11 cellular contexts compared by ENCODE assay signal in genomic region chr7:106031271-106032029, GRCh38.
A peak's percentile ranks its signal among the peaks of the same experiment; 100 is the strongest.
DNase-seq lines count a peak whose midpoint lies in the region; FAIRE-seq and TF ChIP-seq lines count a peak whose summit lies in the region.
"Had no signal": no experiment of that assay in that cellular context is flagged by ENCODE, and none has a peak within 500 bp of the region (broad histone marks: within the 10 kb centered on the region; RNA-seq: fewer than 3 reads in every experiment).

No MANE protein-coding gene starts in this region.

- no peaks in the 10 kb centered on the region for H3K4me1 Mint-ChIP-seq in astrocyte (ENCODE audit: low read depth, unreplicated experiment)

- in situ Hi-C loops in G401 (cut with HindIII; ENCODE audit: low sequenced_read_pairs) = no loop called here

- no peak overlapping the region for H3K4me3 ChIP-seq in astrocyte (ENCODE audit: insufficient read depth, low read depth, low read length)
- peak overlapping the region; percentile 11 for H3K4me3 ChIP-seq in neural cell (ENCODE audit: low read length)

- H3K79me2 ChIP-seq in astrocyte (ENCODE audit: insufficient read depth, low read length) = no peaks in the 10 kb centered on the region
- no peaks in the 10 kb centered on the region for H3K79me2 ChIP-seq in neural cell (replicated peaks; ENCODE audit: insufficient read depth, low read length)

- H3K27me3 ChIP-seq in astrocyte (ENCODE audit: insufficient read depth, low read length) (peaks cover 64% of the 10 kb centered on the region), neural cell (ENCODE audit: insufficient read depth, low read depth, low read length) (no peaks in the 10 kb centered on the region)

- no peak for FAIRE-seq in astrocyte (lab: Jason Lieb, UNC)
- FAIRE-seq: colon had no signal

- H3K27ac Mint-ChIP-seq in astrocyte (ENCODE audit: unreplicated experiment) = peak overlapping the region; percentile 22
- H3K27ac Mint-ChIP-seq: T-helper 1 cell treated with Interleukin-12 subunit alpha and Interleukin-12 subunit beta and Interleukin-4 antibody, amounts not matched to agents 30 μg/mL and 1 μg/mL, for 36 hours had no signal

- H3K27me3 Mint-ChIP-seq in astrocyte (ENCODE audit: low read depth, unreplicated experiment) = peaks cover 22% of the 10 kb centered on the region

- TF ChIP-seq EP300 in neural cell (conservative IDR thresholded peaks at IDR 0.05; ENCODE audit: poor library complexity, severe bottlenecking) = no peak

- H3K9ac ChIP-seq in astrocyte (ENCODE audit: low read length) (no peak overlapping the region), neural cell (ENCODE audit: low read length) (no peak overlapping the region)

- TF ChIP-seq CTCF in astrocyte (IDR thresholded peaks at IDR 0.05; ENCODE audit: insufficient read depth, low read depth, low read length) (no peak), neural cell (IDR thresholded peaks at IDR 0.05; ENCODE audit: poor library complexity, severe bottlenecking) (no peak)

- H3K9me2 ChIP-seq in neural cell (ENCODE audit: insufficient read depth, low read length) = no peaks in the 10 kb centered on the region

- H2AFZ ChIP-seq in astrocyte (ENCODE audit: low read depth, low read length) (no peak overlapping the region), neural cell (ENCODE audit: low read depth, low read length) (no peak overlapping the region)

- H3K9me3 Mint-ChIP-seq in astrocyte (ENCODE audit: unreplicated experiment) = peaks cover 1% of the 10 kb centered on the region
- H3K9me3 Mint-ChIP-seq: T-helper 1 cell treated with Interleukin-12 subunit alpha and Interleukin-12 subunit beta and Interleukin-4 antibody, amounts not matched to agents 30 μg/mL and 1 μg/mL, for 36 hours had no signal

- no peaks in the 10 kb centered on the region for H3K36me3 Mint-ChIP-seq in astrocyte (ENCODE audit: low read depth, unreplicated experiment)

- no peak for TF ChIP-seq RAD21 in neural cell (conservative IDR thresholded peaks at IDR 0.05)

- H4K20me1 ChIP-seq in astrocyte (ENCODE audit: insufficient read depth, low read length) = no peaks in the 10 kb centered on the region
- no peaks in the 10 kb centered on the region for H4K20me1 ChIP-seq in neural cell (ENCODE audit: insufficient read depth)

- no peaks in the 10 kb centered on the region for H3F3A ChIP-seq in neural cell (ENCODE audit: insufficient read depth, low read length, poor library complexity, severe bottlenecking)

- DNase-seq in G401 (ENCODE audit: low spot score) (peak; percentile 92), NCI-H2029 treated with DMSO at 0.1 percent for 48 hours (lab: John Stamatoyannopoulos, UW) (peak; percentile 63), astrocyte (ENCODE audit: low read depth) (no peak), T-helper 1 cell (no peak)
- no peak for DNase-seq in activated effector memory CD4-positive, alpha-beta T cell treated with anti-CD3 and anti-CD28 coated beads, Interleukin-2, amount 50 U/mL, for 16 hours
- no peak for DNase-seq in activated CD4-positive, alpha-beta T cell treated with anti-CD3 and anti-CD28 coated beads for 48 hours
- no peak for DNase-seq in activated CD8-positive, alpha-beta memory T cell treated with anti-CD3 and anti-CD28 coated beads, Interleukin-2, amount 50 U/mL, for 4 hours
- DNase-seq: Karpas-422 had no signal

- H3K4me2 ChIP-seq in astrocyte (ENCODE audit: low read length) (no peak overlapping the region), neural cell (ENCODE audit: low read length) (no peak overlapping the region)

- H3K27ac ChIP-seq in astrocyte (ENCODE audit: low read depth, low read length) = no peak overlapping the region
- no peak overlapping the region for H3K27ac ChIP-seq in neural cell (ENCODE audit: low read length)

- H3K9me3 ChIP-seq in astrocyte (ENCODE audit: insufficient read depth, low read depth, low read length) = peaks cover 5% of the 10 kb centered on the region
- H3K9me3 ChIP-seq in neural cell (ENCODE audit: low read length) = no peaks in the 10 kb centered on the region

- no peak overlapping the region for H3K4me3 Mint-ChIP-seq in astrocyte (ENCODE audit: unreplicated experiment)
- H3K4me3 Mint-ChIP-seq: T-helper 1 cell treated with Interleukin-12 subunit alpha and Interleukin-12 subunit beta and Interleukin-4 antibody, amounts not matched to agents 30 μg/mL and 1 μg/mL, for 36 hours had no signal

- H3K4me1 ChIP-seq in astrocyte (ENCODE audit: insufficient read depth, low read length) = no peaks in the 10 kb centered on the region

- no peaks in the 10 kb centered on the region for H3K36me3 ChIP-seq in astrocyte (ENCODE audit: insufficient read depth, low read length)
- H3K36me3 ChIP-seq in neural cell (ENCODE audit: insufficient read depth, low read length) = no peaks in the 10 kb centered on the region

TF ChIP-seq in neural cell, 6 proteins besides CTCF, POLR2A, EP300 and RAD21:
- TF ChIP-seq SMC3 (conservative IDR thresholded peaks at IDR 0.05; ENCODE audit: poor library complexity) (no peak), EZH2 (IDR thresholded peaks at IDR 0.05; ENCODE audit: borderline replicate concordance, insufficient read depth, low read length, poor library complexity, severe bottlenecking) (no peak), POLR2AphosphoS5 (IDR thresholded peaks at IDR 0.05) (no peak), REST (IDR thresholded peaks at IDR 0.05; ENCODE audit: borderline replicate concordance) (no peak), MXI1 (conservative IDR thresholded peaks at IDR 0.05; ENCODE audit: poor library complexity, severe bottlenecking) (no peak), TAF1 (IDR thresholded peaks at IDR 0.05; ENCODE audit: low read depth) (no peak)
TF ChIP-seq in neural cell: peak in this region for 0.

Comparison
In these comparisons a context has a peak if more than half of its experiments do, and no peak if none do; other contexts are left out.
1. DNase-seq: peak in G401 (single experiment) and NCI-H2029 treated with DMSO at 0.1 percent for 48 hours (single experiment); none in astrocyte (single experiment), activated effector memory CD4-positive, alpha-beta T cell treated with anti-CD3 and anti-CD28 coated beads, Interleukin-2, amount 50 U/mL, for 16 hours (single experiment), activated CD4-positive, alpha-beta T cell treated with anti-CD3 and anti-CD28 coated beads for 48 hours (single experiment), activated CD8-positive, alpha-beta memory T cell treated with anti-CD3 and anti-CD28 coated beads, Interleukin-2, amount 50 U/mL, for 4 hours (single experiment) and T-helper 1 cell (0 of 5).